Comparison of ENCODE assay signal across 8 cellular contexts in genomic region chr6:136723780-136724179, GRCh38.
DNase-seq lines count a peak whose midpoint lies in the region; ATAC-seq and TF ChIP-seq lines count a peak whose summit lies in the region.

No MANE protein-coding gene starts in this region.

- no peaks in the 10 kb centered on the region for H3K27me3 ChIP-seq in prostate gland (replicated peaks; ENCODE audit: insufficient read depth)

- peak; percentile 62 for ATAC-seq in GM19023 (IDR thresholded peaks at IDR 0.05; ENCODE audit: unreplicated experiment)

- H3K4me3 ChIP-seq in prostate gland, result no peak overlapping the region

- no peak for TF ChIP-seq CTCF in prostate gland (IDR thresholded peaks at IDR 0.05)

- intact Hi-C loops in prostate gland (cut with DNase I), result no loop called here

- 62% methylated on average over 1 of the region's 1 CpG for WGBS in prostate gland

- peaks cover 4% of the 10 kb centered on the region for H3K4me1 ChIP-seq in prostate gland (replicated peaks)

- DNase-seq in M059J (ENCODE audit: low read depth), result peak; percentile 20
- DNase-seq in activated T-helper 1 cell treated with Interleukin-2 at 50 U/mL for 16 hours (ENCODE audit: low read depth), result peak; percentile 18
- DNase-seq in stimulated activated CD4-positive, alpha-beta T cell treated with anti-CD3 and anti-CD28 coated beads, Interleukin-1b, Interleukin-23, amount 100 ng/mL, for 4 hours (ENCODE audit: low read depth in 2 of 2), result peak; percentile 22 to 34
- DNase-seq in effector CD8-positive, alpha-beta T cell (lab: John Stamatoyannopoulos, UW), result no peak
- DNase-seq in iPS-NIHi11 (ENCODE audit: low spot score), result no peak
- DNase-seq in prostate gland (ENCODE audit: low spot score), result no peak
- DNase-seq in G401 (ENCODE audit: low spot score), result no peak

- TF ChIP-seq POLR2A in prostate gland (IDR thresholded peaks at IDR 0.05), result no peak

- H3K36me3 ChIP-seq in prostate gland, result no peaks in the 10 kb centered on the region

- in situ Hi-C loops in G401 (cut with HindIII; ENCODE audit: low sequenced_read_pairs), result no loop called here

- H3K9me3 ChIP-seq in prostate gland, result no peaks in the 10 kb centered on the region

- no peak overlapping the region for H3K27ac ChIP-seq in prostate gland

Comparison
In these comparisons a context has a peak if more than half of its experiments do, and no peak if none do; other contexts are left out.
1. DNase-seq: peak in M059J (single experiment), activated T-helper 1 cell treated with Interleukin-2 at 50 U/mL for 16 hours (single experiment) and stimulated activated CD4-positive, alpha-beta T cell treated with anti-CD3 and anti-CD28 coated beads, Interleukin-1b, Interleukin-23, amount 100 ng/mL, for 4 hours (2 of 2); none in effector CD8-positive, alpha-beta T cell (single experiment), iPS-NIHi11 (single experiment), prostate gland (single experiment) and G401 (single experiment).